8 cellular contexts compared by ENCODE assay signal in genomic region chr11:17504330-17505107, GRCh38. TPM values are rescaled to one million over a fixed set of nuclear protein-coding genes. Genes with fewer than 3 reads are reported as not detected.
A peak's percentile ranks its signal among the peaks of the same experiment; 100 is the strongest.
DNase-seq lines count a peak whose midpoint lies in the region; ATAC-seq and TF ChIP-seq lines count a peak whose summit lies in the region.

No MANE protein-coding gene starts in this region.

- H3K27me3 Mint-ChIP-seq in brain: peaks cover 7% of the 10 kb centered on the region

- peaks cover 23% of the 10 kb centered on the region for H3K4me1 Mint-ChIP-seq in brain

- no peaks in the 10 kb centered on the region for H3K36me3 Mint-ChIP-seq in brain

- no peaks in the 10 kb centered on the region for H3K9me3 Mint-ChIP-seq in brain

- H3K27ac ChIP-seq in VCaP: no peak overlapping the region

- peak overlapping the region in 2 of 5 experiments; percentile 56 to 75 for H3K27ac Mint-ChIP-seq in brain

- DNase-seq in EH (ENCODE audit: low read depth) (peak; percentile 68), NCI-H2107 (lab: John Stamatoyannopoulos, UW) (peak; percentile 67), iris pigment epithelial cell (ENCODE audit: low read depth) (peak; percentile 67)
- DNase-seq in stimulated activated CD4-positive, alpha-beta T cell treated with anti-CD3 and anti-CD28 coated beads, Interleukin-15, amount 100 ng/mL, for 48 hours (ENCODE audit: low read depth in 2 of 2): peak; percentile 51 to 74

- ATAC-seq in HG02759 (IDR thresholded peaks at IDR 0.05; ENCODE audit: unreplicated experiment): peak; percentile 65
- ATAC-seq in HG03460 (IDR thresholded peaks at IDR 0.05; ENCODE audit: unreplicated experiment): no peak

- H3K4me3 Mint-ChIP-seq in brain: no peak overlapping the region

- peak; percentile 94 for TF ChIP-seq CTCF in VCaP (conservative IDR thresholded peaks at IDR 0.05)
- peak; percentile 95 to 98 for TF ChIP-seq CTCF in brain (conservative IDR thresholded peaks at IDR 0.05)

RNA-seq across cellular contexts. Expression of gene ABCC8, which starts 27.9 kb away (rescaled TPM):
- 12.4 TPM for polyA plus RNA-seq in brain (ENCODE audit: insufficient read depth, low read depth, low replicate concordance)

RNA-seq across cellular contexts. Expression of gene USH1C, which starts 39.7 kb away (rescaled TPM):
- 20.5 TPM for polyA plus RNA-seq in brain (ENCODE audit: insufficient read depth, low read depth, low replicate concordance)

RNA-seq across cellular contexts. Expression of gene OTOG, which starts 42.5 kb away (rescaled TPM):
- polyA plus RNA-seq in brain (ENCODE audit: insufficient read depth, low read depth, low replicate concordance): 1.3 TPM
